In the genomic region with DNA sequence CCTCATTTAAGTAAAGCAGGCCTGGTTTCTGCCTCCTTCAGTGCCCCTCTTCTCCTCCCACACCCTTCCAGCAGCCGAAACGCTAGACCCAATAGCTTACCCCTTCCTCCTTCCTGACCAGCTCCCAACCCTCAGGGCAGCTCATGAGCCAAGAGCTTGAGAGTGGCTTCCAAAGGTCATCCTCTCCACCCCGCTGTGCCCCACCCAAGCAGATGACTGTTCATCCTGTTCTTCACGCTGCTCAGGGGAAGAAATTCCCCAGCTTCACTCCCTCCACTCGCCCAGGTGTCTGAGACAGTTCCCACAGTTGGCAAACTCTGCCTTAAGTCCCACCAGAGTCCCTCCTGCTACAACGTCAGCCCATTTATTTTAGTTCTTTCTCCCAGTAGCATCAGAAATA, we compare ENCODE assay signal across 15 cellular contexts. TPM values are rescaled to one million over a fixed set of nuclear protein-coding genes. Genes with fewer than 3 reads are reported as not detected.
DNase-seq lines count a peak whose midpoint lies in the region; ATAC-seq and TF ChIP-seq lines count a peak whose summit lies in the region.
"Had no signal": no experiment of that assay in that cellular context is flagged by ENCODE, and none has a peak within 500 bp of the region (broad histone marks: within the 10 kb centered on the region; RNA-seq: fewer than 3 reads in every experiment).

No MANE protein-coding gene starts in this region.

- DNase-seq in HCT116 (ENCODE audit: low read depth, low spot score): no peak
- DNase-seq in SJCRH30: peak; percentile 45 to 56
- DNase-seq in foreskin keratinocyte: peak in 1 of 2 donors; percentile 69
- no peak for DNase-seq in gastrocnemius medialis
- DNase-seq in CD8-positive, alpha-beta memory T cell: no peak
- DNase-seq in HUDEP-2 (lab: John Stamatoyannopoulos, UW; ENCODE audit: unreplicated experiment in 76 of 76): no peak
- no peak for DNase-seq in HuH-7.5 (ENCODE audit: low spot score)
- DNase-seq: activated CD4-positive, CD25-positive, alpha-beta regulatory T cell; activated CD8-positive, alpha-beta memory T cell treated with anti-CD3 and anti-CD28 coated beads, Interleukin-2, amount 50 U/mL, for 4 hours; cortex of kidney; NCI-H2029 treated with DMSO at 0.1 percent for 48 hours; nephron progenitor cell had no signal

- no peak for TF ChIP-seq POLR2A in HCT116 (IDR thresholded peaks at IDR 0.05; ENCODE audit: borderline replicate concordance, extremely low read depth, insufficient read depth, insufficient read length)
- no peak for TF ChIP-seq POLR2A in gastrocnemius medialis (IDR thresholded peaks at IDR 0.05)

- H3K4me3 Mint-ChIP-seq in CD8-positive, alpha-beta memory T cell: no peak overlapping the region
- H3K4me3 Mint-ChIP-seq: activated naive CD8-positive, alpha-beta T cell; nephron progenitor cell had no signal

- H3K9me3 Mint-ChIP-seq in CD8-positive, alpha-beta memory T cell: no peaks in the 10 kb centered on the region
- H3K9me3 Mint-ChIP-seq: nephron progenitor cell had no signal

- intact Hi-C loops in HCT116 (cut with micrococcal nuclease): loop anchor here (2.0 to 10.0 kb wide), 3 partner anchors 53 to 184 kb away; partner anchors contain the start of gene SRARP
- intact Hi-C loops in gastrocnemius medialis (cut with DNase I; ENCODE audit: low total_unique reads): loop anchor here (5.0 kb wide), 2 partner anchors 53 to 173 kb away; no protein-coding TSS in a partner anchor

- BruUV-seq in HCT116 (replicated peaks; lab: Mats Ljungman, UMichigan): no TSS peak

- peaks cover 0 to 5% (median 4%) of the 10 kb centered on the region in 3 donors for H3K4me1 Mint-ChIP-seq in CD8-positive, alpha-beta memory T cell

- H3K9me3 ChIP-seq in HCT116 (ENCODE audit: control insufficient read depth in 1 of 2, insufficient read depth in 1 of 2, low read depth in 1 of 2, low read length in 2 of 2) (no peaks in the 10 kb centered on the region), SJCRH30 (replicated peaks) (no peaks in the 10 kb centered on the region), gastrocnemius medialis (no peaks in the 10 kb centered on the region)
- H3K9me3 ChIP-seq in CD8-positive, alpha-beta memory T cell (ENCODE audit: low read length): no peaks in the 10 kb centered on the region

- CTCF ChIA-PET in HCT116 (lab: Charles Lee): interaction anchor here (0.9 to 10.3 kb wide), 9 partner anchors 18 to 432 kb away, joined by 3 to 222 read pairs (median 5); partner anchors contain the start of gene FAM131C
- CTCF ChIA-PET in CD8-positive, alpha-beta memory T cell (lab: Charles Lee): interaction anchor here (0.9 to 8.7 kb wide), 5 partner anchors 27 to 121 kb away, joined by 3 to 196 read pairs (median 10); partner anchors contain the start of gene FAM131C

- peak overlapping the region in 2 of 8 donors; percentile 17 to 60 for H3K27ac Mint-ChIP-seq in CD8-positive, alpha-beta memory T cell
- H3K27ac Mint-ChIP-seq: activated naive CD8-positive, alpha-beta T cell; nephron progenitor cell had no signal

- H3K9ac ChIP-seq in HCT116 (ENCODE audit: low read length): peak overlapping the region; percentile 49

- TF ChIP-seq CTCF in HCT116 (IDR thresholded peaks at IDR 0.05 in 2 of 3, conservative IDR thresholded peaks at IDR 0.05 in 1 of 3; ENCODE audit: borderline replicate concordance in 1 of 3, insufficient read depth in 1 of 3, low read depth in 2 of 3, low read length in 2 of 3) (no peak), foreskin keratinocyte (conservative IDR thresholded peaks at IDR 0.05) (no peak), gastrocnemius medialis (IDR thresholded peaks at IDR 0.05 in 4 of 5, conservative IDR thresholded peaks at IDR 0.05 in 1 of 5) (no peak)

- ATAC-seq in HCT116: peak; percentile 32
- peak; percentile 3 for ATAC-seq in foreskin keratinocyte
- peak; percentile 31 to 40 for ATAC-seq in gastrocnemius medialis
- no peak for ATAC-seq in HG03457 (IDR thresholded peaks at IDR 0.05; ENCODE audit: unreplicated experiment)

- no peaks in the 10 kb centered on the region for H3K9me2 ChIP-seq in HCT116 (ENCODE audit: insufficient read depth)

- peak overlapping the region; percentile 2 to 48; a peak in 3 of 4 replicates for H3K4me3 ChIP-seq in HCT116 (replicated peaks in 1 of 2; ENCODE audit: low read depth in 1 of 2, low read length in 2 of 2)
- H3K4me3 ChIP-seq in SJCRH30: no peak overlapping the region
- no peak overlapping the region for H3K4me3 ChIP-seq in gastrocnemius medialis
- no peak overlapping the region for H3K4me3 ChIP-seq in CD8-positive, alpha-beta memory T cell (ENCODE audit: low read length)
- H3K4me3 ChIP-seq: smooth muscle cell had no signal

- peaks cover 38 to 51% of the 10 kb centered on the region in 2 experiments for H3K4me1 ChIP-seq in HCT116 (ENCODE audit: control insufficient read depth in 1 of 2, insufficient read depth in 2 of 2, low read length in 2 of 2)
- H3K4me1 ChIP-seq in SJCRH30: peaks cover 46% of the 10 kb centered on the region
- H3K4me1 ChIP-seq in foreskin keratinocyte: peaks cover 25% of the 10 kb centered on the region
- H3K4me1 ChIP-seq in gastrocnemius medialis: no peaks in the 10 kb centered on the region
- no peaks in the 10 kb centered on the region for H3K4me1 ChIP-seq in CD8-positive, alpha-beta memory T cell (ENCODE audit: insufficient read depth, low read length)

- POLR2A ChIA-PET in HCT116 (lab: Charles Lee): interaction anchor here (1.2 to 5.0 kb wide), 2 partner anchors 106 to 112 kb away, joined by 5 to 31 read pairs; no protein-coding TSS in a partner anchor
- POLR2A ChIA-PET in CD8-positive, alpha-beta memory T cell (lab: Charles Lee): interaction anchor here (1.0 kb wide), 1 partner anchor 110 kb away, joined by 4 read pairs; no protein-coding TSS in a partner anchor

- RAD21 ChIA-PET in HCT116 (lab: Charles Lee; ENCODE audit: low non-redundant PET in 1 of 2, low total read pairs in 2 of 2, uncharacterized antibody in 2 of 2, unreplicated experiment in 2 of 2): interaction anchor here (1.2 to 6.2 kb wide), 5 partner anchors 55 to 110 kb away, joined by 4 to 26 read pairs (median 8); no protein-coding TSS in a partner anchor

- H3K36me3 Mint-ChIP-seq in CD8-positive, alpha-beta memory T cell: no peaks in the 10 kb centered on the region
- H3K36me3 Mint-ChIP-seq: activated naive CD8-positive, alpha-beta T cell had no signal

- H3K4me2 ChIP-seq in HCT116 (ENCODE audit: low read length): peak overlapping the region; percentile 86
- H3K4me2 ChIP-seq: smooth muscle cell had no signal

- peaks cover 3 to 13% of the 10 kb centered on the region in 2 donors for H3K27me3 Mint-ChIP-seq in CD8-positive, alpha-beta memory T cell

- no peaks in the 10 kb centered on the region for H4K20me1 ChIP-seq in HCT116 (ENCODE audit: insufficient read depth)

- H3K79me2 ChIP-seq in HCT116 (ENCODE audit: insufficient read depth, low read length): no peaks in the 10 kb centered on the region

- H3K27ac ChIP-seq in HCT116 (ENCODE audit: low read depth, low read length) (peak overlapping the region; percentile 13; the same call in 1 of the 2 replicates), SJCRH30 (peak overlapping the region; percentile 46), foreskin keratinocyte (peak overlapping the region; percentile 34), gastrocnemius medialis (no peak overlapping the region)
- H3K27ac ChIP-seq in CD8-positive, alpha-beta memory T cell (ENCODE audit: low read depth, low read length): no peak overlapping the region

- in situ Hi-C loops in gastrocnemius medialis (cut with MboI; ENCODE audit: low sequenced_read_pairs in 4 of 4): loop anchor here (5.0 to 10.0 kb wide), 3 partner anchors 107 to 114 kb away; partner anchors contain the start of gene FAM131C (in 1 of the 4)

- H3K36me3 ChIP-seq in HCT116 (ENCODE audit: control insufficient read depth in 1 of 2, insufficient read depth in 2 of 2, low read length in 2 of 2) (no peaks in the 10 kb centered on the region), SJCRH30 (no peaks in the 10 kb centered on the region), gastrocnemius medialis (no peaks in the 10 kb centered on the region)
- H3K36me3 ChIP-seq in CD8-positive, alpha-beta memory T cell (ENCODE audit: insufficient read depth, low read length): no peaks in the 10 kb centered on the region

- H3K27me3 ChIP-seq in HCT116 (ENCODE audit: insufficient read depth, low read length): no peaks in the 10 kb centered on the region
- no peaks in the 10 kb centered on the region for H3K27me3 ChIP-seq in SJCRH30
- H3K27me3 ChIP-seq in foreskin keratinocyte: no peaks in the 10 kb centered on the region
- peaks cover 0 to 5% (median 4%) of the 10 kb centered on the region in 3 donors for H3K27me3 ChIP-seq in gastrocnemius medialis
- no peaks in the 10 kb centered on the region for H3K27me3 ChIP-seq in CD8-positive, alpha-beta memory T cell (ENCODE audit: insufficient read depth, low read length, poor library complexity, severe bottlenecking)

- TF ChIP-seq RAD21 in HCT116 (IDR thresholded peaks at IDR 0.05; ENCODE audit: low read depth): no peak

- peak overlapping the region; percentile 71 for H2AFZ ChIP-seq in HCT116 (ENCODE audit: low read depth, low read length, poor library complexity, severe bottlenecking)

TF ChIP-seq in HCT116, 20 proteins besides CTCF, POLR2A, EP300 and RAD21:
- TF ChIP-seq POLR2AphosphoS5 (IDR thresholded peaks at IDR 0.05; ENCODE audit: low read depth, low read length) (peak; percentile 27; the same call in 1 of the 2 replicates), CEBPB (IDR thresholded peaks at IDR 0.05; ENCODE audit: low read depth) (no peak)
TF ChIP-seq in HCT116: peak in this region for 1.

RNA-seq across cellular contexts. Expression of gene ARHGEF19, which starts 23.4 kb away (rescaled TPM):
- 59.7 TPM for total RNA-seq in HCT116 (2021; ENCODE audit: unreplicated experiment)
- polyA plus RNA-seq in HCT116 (2012): 47.5 and 50.2 TPM in 2 replicates
- total RNA-seq in SJCRH30 (2014; rRNA removed; shearing (Covaris generic)): 7.9 and 9.9 TPM in 2 replicates
- 10.7 and 15.3 TPM in 2 replicates for total RNA-seq in foreskin keratinocyte
- 11.1 and 13.9 TPM in 2 replicates for polyA plus RNA-seq in foreskin keratinocyte
- 1 to 10 TPM in 3 of 4 donors, under 1 TPM in 1; 0.68 to 3.0 (median 2.3) TPM for total RNA-seq in gastrocnemius medialis
- total RNA-seq in CD8-positive, alpha-beta memory T cell: 1 to 10 TPM; 6.8 to 7.8 TPM
- 12.7 TPM for polyA plus RNA-seq in CD8-positive, alpha-beta memory T cell

RNA-seq across cellular contexts. Expression of gene EPHA2, which starts 33.1 kb away (rescaled TPM):
- total RNA-seq in HCT116 (2021; ENCODE audit: unreplicated experiment) (164 TPM), foreskin keratinocyte (138 and 139 TPM in 2 replicates), gastrocnemius medialis (1 to 10 TPM; 1.2 to 6.4 (median 2.9) TPM)
- 167 and 209 TPM in 2 replicates for polyA plus RNA-seq in HCT116 (2012)
- total RNA-seq in SJCRH30 (2014; rRNA removed; shearing (Covaris generic)): 55.0 and 57.3 TPM in 2 replicates
- polyA plus RNA-seq in foreskin keratinocyte: 70.5 and 77.6 TPM in 2 replicates
- total RNA-seq in CD8-positive, alpha-beta memory T cell: not detected
- not detected for polyA plus RNA-seq in CD8-positive, alpha-beta memory T cell

RNA-seq across cellular contexts. Expression of gene CPLANE2, which starts 48.0 kb away (rescaled TPM):
- total RNA-seq in HCT116 (2021; ENCODE audit: unreplicated experiment) (8.1 TPM), foreskin keratinocyte (5.1 and 5.4 TPM in 2 replicates), gastrocnemius medialis (1 to 10 TPM in 3 of 4 donors, under 1 TPM in 1; 0.46 to 6.3 (median 3.1) TPM)
- polyA plus RNA-seq in HCT116 (2012): 8.3 and 8.7 TPM in 2 replicates
- total RNA-seq in SJCRH30 (2014; rRNA removed; shearing (Covaris generic)): 1.3 and 1.9 TPM in 2 replicates
- polyA plus RNA-seq in foreskin keratinocyte: 3.4 and 4.1 TPM in 2 replicates
- total RNA-seq in CD8-positive, alpha-beta memory T cell: 1 to 10 TPM; 5.2 to 5.6 TPM
- 2.6 TPM for polyA plus RNA-seq in CD8-positive, alpha-beta memory T cell

Comparison
In these comparisons a context has a peak if more than half of its experiments do, and no peak if none do; other contexts are left out.
1. DNase-seq: peak in SJCRH30 (2 of 2); none in HCT116 (single experiment), gastrocnemius medialis (0 of 2), CD8-positive, alpha-beta memory T cell (0 of 5), HUDEP-2 (0 of 76) and HuH-7.5 (single experiment).
2. H3K27ac ChIP-seq: peak in HCT116 (single experiment), SJCRH30 (single experiment) and foreskin keratinocyte (single experiment); none in gastrocnemius medialis (0 of 4) and CD8-positive, alpha-beta memory T cell (single experiment).
3. H3K4me3 ChIP-seq: peak in HCT116 (2 of 2); none in SJCRH30 (single experiment), gastrocnemius medialis (0 of 4) and CD8-positive, alpha-beta memory T cell (single experiment).